ENCODE assay signal across 9 cellular contexts in the genomic region with DNA sequence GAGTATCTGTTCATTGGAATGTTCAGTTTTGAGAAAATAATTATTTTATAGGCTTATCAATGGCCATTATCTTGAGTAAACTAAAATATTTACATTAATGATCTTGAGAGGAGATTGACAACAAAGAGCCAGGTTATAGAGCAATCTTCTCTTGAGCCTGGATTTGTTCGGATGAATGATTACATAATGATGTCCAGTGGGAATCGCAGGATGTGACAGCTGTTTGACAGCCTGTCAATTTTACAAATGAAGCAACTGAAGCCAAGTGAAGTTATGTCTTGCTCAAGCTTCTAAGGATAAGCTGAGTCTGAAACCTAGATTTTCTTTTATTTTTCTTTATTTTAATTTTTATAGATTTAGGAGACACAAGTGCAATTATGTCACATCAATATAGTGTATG.
"Had no signal": no experiment of that assay in that cellular context is flagged by ENCODE, and none has a peak within 500 bp of the region (broad histone marks: within the 10 kb centered on the region; RNA-seq: fewer than 3 reads in every experiment).

No MANE protein-coding gene starts in this region.

- H3K4me3 ChIP-seq: GM23248, GM23338, HAP-1 had no signal

- H2AFZ ChIP-seq: GM23248, GM23338 had no signal

- DNase-seq: GM23248, GOT3, H7, H9, HCEC 1CT, HFFc6 had no signal

- H3K36me3 ChIP-seq: HAP-1 had no signal

- H3K27ac ChIP-seq: GM23248 had no signal

- H3K9me3 ChIP-seq: HAP-1 had no signal

- H3K4me2 ChIP-seq: GM23338 had no signal

- H3K9ac ChIP-seq: GM23248 had no signal

- ATAC-seq: GM23338, HCT116 had no signal

- H3K4me1 ChIP-seq: HAP-1 had no signal
